ENCODE assay signal across 20 cellular contexts in genomic region chr6:23656826-23657225, GRCh38.
"Had no signal": no experiment of that assay in that cellular context is flagged by ENCODE, and none has a peak within 500 bp of the region (broad histone marks: within the 10 kb centered on the region; RNA-seq: fewer than 3 reads in every experiment).

No MANE protein-coding gene starts in this region.

- H3K27me3 ChIP-seq: esophagus squamous epithelium, gastrocnemius medialis, upper lobe of right lung had no signal

- H3K27ac Mint-ChIP-seq: activated B cell treated with CpG ODN at 0.5 μM for 24 hours; activated CD4-positive, alpha-beta memory T cell treated with anti-CD3 and anti-CD28 coated beads, Interleukin-2, amount 10 ng/mL, durations not matched to agents 7 days and 5 days; activated naive CD4-positive, alpha-beta T cell treated with anti-CD3 and anti-CD28 coated beads for 36 hours; activated T-cell treated with anti-CD3 and anti-CD28 coated beads, Interleukin-2, amount 50 U/mL, for 72 hours; endodermal cell; memory B cell; T-helper 1 cell treated with Interleukin-12 subunit alpha and Interleukin-12 subunit beta and Interleukin-4 antibody, amounts not matched to agents 30 μg/mL and 1 μg/mL, for 36 hours had no signal

- H3K9me3 Mint-ChIP-seq: activated B cell treated with CpG ODN at 0.5 μM for 24 hours; activated naive CD4-positive, alpha-beta T cell treated with anti-CD3 and anti-CD28 coated beads for 36 hours; activated T-cell treated with anti-CD3 and anti-CD28 coated beads, Interleukin-2, amount 50 U/mL, for 72 hours; endodermal cell; neural crest cell; T-helper 1 cell treated with Interleukin-12 subunit alpha and Interleukin-12 subunit beta and Interleukin-4 antibody, amounts not matched to agents 30 μg/mL and 1 μg/mL, for 36 hours had no signal

- H3K4me1 ChIP-seq: esophagus squamous epithelium, gastrocnemius medialis, upper lobe of right lung had no signal

- H3K27me3 Mint-ChIP-seq: activated B cell treated with CpG ODN at 0.5 μM for 24 hours; activated CD4-positive, alpha-beta memory T cell treated with anti-CD3 and anti-CD28 coated beads, Interleukin-2, amount 10 ng/mL, durations not matched to agents 7 days and 5 days; memory B cell; progenitor cell of endocrine pancreas had no signal

- H3K4me3 ChIP-seq: esophagus squamous epithelium, gastrocnemius medialis, mucosa of descending colon, upper lobe of right lung had no signal

- H3K36me3 Mint-ChIP-seq: memory B cell had no signal

- H3K4me3 Mint-ChIP-seq: activated B cell treated with CpG ODN at 0.5 μM for 24 hours; activated CD4-positive, alpha-beta memory T cell treated with anti-CD3 and anti-CD28 coated beads, Interleukin-2, amount 10 ng/mL, durations not matched to agents 7 days and 5 days; activated naive CD4-positive, alpha-beta T cell treated with anti-CD3 and anti-CD28 coated beads for 36 hours; activated T-cell treated with anti-CD3 and anti-CD28 coated beads, Interleukin-2, amount 50 U/mL, for 72 hours; endodermal cell; memory B cell; T-helper 1 cell treated with Interleukin-12 subunit alpha and Interleukin-12 subunit beta and Interleukin-4 antibody, amounts not matched to agents 30 μg/mL and 1 μg/mL, for 36 hours had no signal

- DNase-seq: activated B cell treated with CpG ODN at 0.5 μM for 24 hours; activated CD4-positive, alpha-beta memory T cell treated with anti-CD3 and anti-CD28 coated beads, Interleukin-2, amount 10 ng/mL, durations not matched to agents 7 days and 5 days; activated CD4-positive, alpha-beta T cell treated with anti-CD3 and anti-CD28 coated beads for 48 hours; activated effector memory CD4-positive, alpha-beta T cell treated with Interleukin-2 at 50 U/mL for 16 hours; activated naive CD4-positive, alpha-beta T cell treated with anti-CD3 and anti-CD28 coated beads for 36 hours; activated T-cell treated with anti-CD3 and anti-CD28 coated beads, Interleukin-2, amount 50 U/mL, for 72 hours; cerebellar nuclear complex; cortex of kidney; endodermal cell; esophagus squamous epithelium; gastrocnemius medialis; mucosa of descending colon; stimulated activated CD4-positive, alpha-beta T cell treated with anti-CD3 and anti-CD28 coated beads, Interleukin-4, amount 100 ng/mL, for 4 hours; stimulated activated naive CD8-positive, alpha-beta T cell treated with anti-CD3 and anti-CD28 coated beads, Interleukin-15, Interleukin-2, amounts not matched to agents 100 U/mL and 50 U/mL, for 24 hours; T1000; upper lobe of right lung had no signal

- H3K27ac ChIP-seq: esophagus squamous epithelium, gastrocnemius medialis, upper lobe of right lung had no signal

- H3K4me1 Mint-ChIP-seq: activated B cell treated with CpG ODN at 0.5 μM for 24 hours; activated CD4-positive, alpha-beta memory T cell treated with anti-CD3 and anti-CD28 coated beads, Interleukin-2, amount 10 ng/mL, durations not matched to agents 7 days and 5 days; memory B cell had no signal

- ATAC-seq: activated T-cell treated with anti-CD3 and anti-CD28 coated beads, Interleukin-2, amount 50 U/mL, for 72 hours; gastrocnemius medialis; stimulated activated naive CD8-positive, alpha-beta T cell treated with anti-CD3 and anti-CD28 coated beads, Interleukin-15, Interleukin-2, amounts not matched to agents 100 U/mL and 50 U/mL, for 24 hours; upper lobe of right lung had no signal

- H3K9me3 ChIP-seq: esophagus squamous epithelium, gastrocnemius medialis, mucosa of descending colon, upper lobe of right lung had no signal

- H3K36me3 ChIP-seq: esophagus squamous epithelium, gastrocnemius medialis, upper lobe of right lung had no signal
